Comparison of ENCODE assay signal across 1 cellular context in the genomic region with DNA sequence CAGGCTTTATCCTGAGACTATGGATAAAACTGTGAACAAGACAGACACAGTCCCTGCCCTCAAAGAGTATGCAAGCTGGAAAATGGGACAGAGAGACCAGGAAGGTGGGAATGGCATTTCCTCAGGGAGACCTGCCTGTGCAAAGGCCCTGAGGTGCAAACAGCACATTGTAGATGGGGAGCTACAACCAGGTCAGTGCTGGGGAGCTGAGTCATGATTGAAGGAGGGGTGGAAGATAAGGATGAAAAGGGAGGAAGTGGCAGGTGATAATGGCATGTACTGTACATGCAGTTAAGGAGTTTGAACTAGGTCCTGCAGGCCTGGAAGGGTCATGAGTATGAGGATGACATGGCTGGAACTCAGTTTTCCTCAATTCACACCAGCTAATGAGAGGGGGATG.
TF ChIP-seq lines count a peak whose summit lies in the region.

No MANE protein-coding gene starts in this region.

TF ChIP-seq in WTC11, 78 proteins besides CTCF, POLR2A, EP300 and RAD21 (continued from another document):
- TF ChIP-seq, protein P1, sequence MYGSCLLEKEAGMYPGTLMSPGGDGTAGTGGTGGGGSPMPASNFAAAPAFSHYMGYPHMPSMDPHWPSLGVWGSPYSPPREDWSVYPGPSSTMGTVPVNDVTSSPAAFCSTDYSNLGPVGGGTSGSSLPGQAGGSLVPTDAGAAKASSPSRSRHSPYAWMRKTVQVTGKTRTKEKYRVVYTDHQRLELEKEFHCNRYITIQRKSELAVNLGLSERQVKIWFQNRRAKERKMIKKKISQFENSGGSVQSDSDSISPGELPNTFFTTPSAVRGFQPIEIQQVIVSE (CRISPR knock-in tag; IDR thresholded peaks at IDR 0.05; ENCODE audit: borderline replicate concordance), result no peak
- TF ChIP-seq EMX1 (CRISPR knock-in tag; IDR thresholded peaks at IDR 0.05), result no peak
